Comparison of ENCODE assay signal across 28 cellular contexts in the genomic region with DNA sequence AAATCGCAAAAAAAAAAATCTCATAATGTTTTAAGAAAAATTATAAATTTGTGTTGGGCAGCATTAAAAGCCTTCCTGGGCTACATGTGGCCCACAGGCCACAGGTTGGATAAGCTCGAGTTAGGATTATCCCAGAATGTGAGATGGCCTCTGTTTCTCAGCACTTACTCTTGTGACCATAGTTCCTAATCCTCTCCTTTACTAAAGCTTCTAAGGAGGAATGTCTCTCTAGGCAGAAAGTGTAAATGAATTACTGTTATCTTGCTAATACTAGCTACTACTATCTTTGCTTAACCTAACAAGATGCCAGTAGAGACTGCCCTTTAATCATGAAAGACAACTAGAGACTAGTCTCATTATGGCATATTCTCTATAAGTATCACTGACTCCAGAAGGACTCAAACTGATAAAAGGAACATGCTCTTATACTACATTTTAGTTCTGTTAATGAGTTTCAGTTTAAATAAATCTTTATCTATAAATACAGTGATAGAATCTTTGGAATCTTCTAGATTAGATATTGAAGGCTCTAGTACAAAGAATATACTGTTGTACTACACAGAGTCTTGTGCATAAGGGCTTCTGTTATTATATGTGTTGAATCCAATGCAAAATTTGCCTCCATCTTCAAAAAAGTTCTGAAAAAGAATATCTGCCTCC.
"Had no signal": no experiment of that assay in that cellular context is flagged by ENCODE, and none has a peak within 500 bp of the region (broad histone marks: within the 10 kb centered on the region; RNA-seq: fewer than 3 reads in every experiment).

No MANE protein-coding gene starts in this region.

- H3K4me1 ChIP-seq: parathyroid adenoma had no signal

- H3K36me3 Mint-ChIP-seq: natural killer cell treated with Interleukin-12 subunit alpha and Interleukin-12 subunit beta and Interleukin-15 and Interleukin-18, amount 100 ng/mL, for 72 hours had no signal

- H2AFZ ChIP-seq: parathyroid adenoma had no signal

- H3K4me3 Mint-ChIP-seq: activated naive CD8-positive, alpha-beta T cell treated with anti-CD3 and anti-CD28 coated beads, Interleukin-2, amount 10 ng/mL, durations not matched to agents 7 days and 5 days; dendritic cell treated with granulocyte-macrophage colony-stimulating factor and Interleukin-4, amounts not matched to agents 40 ng/mL and 50 ng/mL, for 4 days; natural killer cell treated with Interleukin-12 subunit alpha and Interleukin-12 subunit beta and Interleukin-15 and Interleukin-18, amount 100 ng/mL, for 72 hours; stimulated activated memory B cell treated with anti-CD40 and anti-IgM and Interleukin-4, amounts not matched to agents 10 μg/mL and 1 μg/mL and 100 μg/mL, for 72 hours; T-helper 17 cell had no signal

- FAIRE-seq: endothelial cell of umbilical vein, frontal cortex, islet of Langerhans, small intestine had no signal

- ATAC-seq: esophagus mucosa; left ventricle myocardium superior; natural killer cell treated with Interleukin-12 subunit alpha and Interleukin-12 subunit beta and Interleukin-15 and Interleukin-18, amount 100 ng/mL, for 72 hours; right lobe of liver; stimulated activated memory B cell treated with anti-CD40 and anti-IgM and Interleukin-4, amounts not matched to agents 10 μg/mL and 1 μg/mL and 100 μg/mL, for 72 hours; T-helper 17 cell had no signal

- H3K4me3 ChIP-seq: cardiac muscle cell, right lobe of liver, stomach, suprapubic skin, tibial nerve had no signal

- H3K27ac Mint-ChIP-seq: activated naive CD8-positive, alpha-beta T cell treated with anti-CD3 and anti-CD28 coated beads, Interleukin-2, amount 10 ng/mL, durations not matched to agents 7 days and 5 days; dendritic cell treated with granulocyte-macrophage colony-stimulating factor and Interleukin-4, amounts not matched to agents 40 ng/mL and 50 ng/mL, for 4 days; natural killer cell treated with Interleukin-12 subunit alpha and Interleukin-12 subunit beta and Interleukin-15 and Interleukin-18, amount 100 ng/mL, for 72 hours; stimulated activated memory B cell treated with anti-CD40 and anti-IgM and Interleukin-4, amounts not matched to agents 10 μg/mL and 1 μg/mL and 100 μg/mL, for 72 hours had no signal

- H3K36me3 ChIP-seq: right lobe of liver had no signal

- H3K79me2 ChIP-seq: parathyroid adenoma had no signal

- H3K27me3 ChIP-seq: cardiac muscle cell, right lobe of liver, stomach, suprapubic skin, tibial nerve had no signal

- H3K9ac ChIP-seq: parathyroid adenoma had no signal

- H3K9me3 ChIP-seq: right lobe of liver, stomach, suprapubic skin, tibial nerve had no signal

- DNase-seq: activated CD4-positive, alpha-beta T cell treated with anti-CD3 and anti-CD28 coated beads for 1 hour; activated CD4-positive, alpha-beta T cell treated with anti-CD3 and anti-CD28 coated beads, Interleukin-2, amount 50 U/mL, for 4 hours; activated naive CD4-positive, alpha-beta T cell treated with Interleukin-2 at 50 U/mL for 16 hours; activated naive CD8-positive, alpha-beta T cell treated with anti-CD3 and anti-CD28 coated beads, Interleukin-2, amount 10 ng/mL, durations not matched to agents 7 days and 5 days; activated T-cell treated with anti-CD3 and anti-CD28 coated beads, Interleukin-2, amount 50 U/mL, for 48 hours; amygdala; effector CD4-positive, alpha-beta T cell; hypothalamus; left ventricle myocardium superior; mammary epithelial cell; right lobe of liver; small intestine; stimulated activated CD4-positive, alpha-beta T cell treated with anti-CD3 and anti-CD28 coated beads, Interleukin-2, amount 100 ng/mL, for 24 hours; stomach; SW 1271; T-helper 17 cell had no signal

- H3K4me1 Mint-ChIP-seq: activated naive CD8-positive, alpha-beta T cell treated with anti-CD3 and anti-CD28 coated beads, Interleukin-2, amount 10 ng/mL, durations not matched to agents 7 days and 5 days had no signal

- H3K27ac ChIP-seq: cardiac muscle cell, parathyroid adenoma, right lobe of liver, suprapubic skin, tibial nerve, VCaP had no signal

- H3K9me3 Mint-ChIP-seq: activated naive CD8-positive, alpha-beta T cell treated with anti-CD3 and anti-CD28 coated beads, Interleukin-2, amount 10 ng/mL, durations not matched to agents 7 days and 5 days; dendritic cell treated with granulocyte-macrophage colony-stimulating factor and Interleukin-4, amounts not matched to agents 40 ng/mL and 50 ng/mL, for 4 days; natural killer cell treated with Interleukin-12 subunit alpha and Interleukin-12 subunit beta and Interleukin-15 and Interleukin-18, amount 100 ng/mL, for 72 hours; stimulated activated memory B cell treated with anti-CD40 and anti-IgM and Interleukin-4, amounts not matched to agents 10 μg/mL and 1 μg/mL and 100 μg/mL, for 72 hours had no signal

- H3K27me3 Mint-ChIP-seq: activated naive CD8-positive, alpha-beta T cell treated with anti-CD3 and anti-CD28 coated beads, Interleukin-2, amount 10 ng/mL, durations not matched to agents 7 days and 5 days; dendritic cell treated with granulocyte-macrophage colony-stimulating factor and Interleukin-4, amounts not matched to agents 40 ng/mL and 50 ng/mL, for 4 days; natural killer cell treated with Interleukin-12 subunit alpha and Interleukin-12 subunit beta and Interleukin-15 and Interleukin-18, amount 100 ng/mL, for 72 hours; stimulated activated memory B cell treated with anti-CD40 and anti-IgM and Interleukin-4, amounts not matched to agents 10 μg/mL and 1 μg/mL and 100 μg/mL, for 72 hours; T-helper 17 cell had no signal
